Comparison of ENCODE assay signal across 10 cellular contexts in genomic region chr9:90189306-90189705, GRCh38.
DNase-seq lines count a peak whose midpoint lies in the region; ATAC-seq and TF ChIP-seq lines count a peak whose summit lies in the region.
"Had no signal": no experiment of that assay in that cellular context is flagged by ENCODE, and none has a peak within 500 bp of the region (broad histone marks: within the 10 kb centered on the region; RNA-seq: fewer than 3 reads in every experiment).

No MANE protein-coding gene starts in this region.

- no peak overlapping the region for H3K4me3 ChIP-seq in GM12864 (ENCODE audit: low read depth, low read length)
- H3K4me3 ChIP-seq: SK-N-MC had no signal

- no peak for TF ChIP-seq CTCF in GM12864 (IDR thresholded peaks at IDR 0.05; ENCODE audit: low read depth, low read length, missing control alignments)

- no peak overlapping the region for H3K27ac ChIP-seq in caudate nucleus (ENCODE audit: low read depth, low read length)
- H3K27ac ChIP-seq: neutrophil, SK-N-MC had no signal

- peak; percentile 59 for DNase-seq in GM12864 (ENCODE audit: low read depth)
- peak; percentile 90 for DNase-seq in SIG-M5 treated with dmso at 0.1 percent for 504 hours (lab: John Stamatoyannopoulos, UW; ENCODE audit: unreplicated experiment)
- no peak for DNase-seq in NCI-H2107 (lab: John Stamatoyannopoulos, UW)
- no peak for DNase-seq in caudate nucleus (lab: John Stamatoyannopoulos, UW)
- no peak for DNase-seq in left lobe of liver (ENCODE audit: low spot score)
- DNase-seq in activated CD8-positive, alpha-beta memory T cell treated with anti-CD3 and anti-CD28 coated beads, Interleukin-2, amount 50 U/mL, for 48 hours: no peak

- ATAC-seq in GM21367 (IDR thresholded peaks at IDR 0.05; ENCODE audit: unreplicated experiment) (peak; percentile 96), HG03175 (IDR thresholded peaks at IDR 0.05; ENCODE audit: unreplicated experiment) (peak; percentile 95), left lobe of liver (no peak)

Comparison
In these comparisons a context has a peak if more than half of its experiments do, and no peak if none do; other contexts are left out.
1. DNase-seq: peak in GM12864 (single experiment) and SIG-M5 treated with dmso at 0.1 percent for 504 hours (single experiment); none in NCI-H2107 (single experiment), caudate nucleus (0 of 61), left lobe of liver (single experiment) and activated CD8-positive, alpha-beta memory T cell treated with anti-CD3 and anti-CD28 coated beads, Interleukin-2, amount 50 U/mL, for 48 hours (single experiment).